ENCODE assay signal across 8 cellular contexts in the genomic region with DNA sequence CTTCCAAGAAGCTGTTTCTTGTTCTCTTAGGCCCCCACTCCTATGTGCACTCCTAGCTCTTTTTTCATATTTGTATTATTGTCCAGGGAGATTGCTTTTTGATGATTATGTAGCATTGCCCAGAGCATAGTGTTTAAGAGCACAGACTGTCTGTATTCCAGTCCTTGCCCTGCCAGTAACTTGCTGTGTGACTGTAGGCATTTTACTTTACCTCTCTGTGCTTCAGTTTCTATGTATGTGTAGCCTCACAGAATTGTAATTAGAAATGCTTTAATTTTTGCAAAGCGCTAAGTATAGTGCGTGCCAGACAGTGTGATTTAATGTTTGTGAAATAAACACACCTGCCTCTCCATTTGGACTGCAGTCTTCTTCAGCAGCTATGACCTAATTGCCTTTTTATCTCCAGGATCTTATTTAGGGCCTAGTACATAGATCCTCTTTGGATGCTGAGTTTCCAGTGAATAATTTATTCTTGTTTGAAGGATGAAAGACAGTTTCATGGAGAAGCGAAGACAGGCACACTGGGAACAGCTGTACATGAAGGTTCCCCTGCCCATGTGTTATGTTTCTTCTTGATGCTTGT. TPM values are rescaled to one million over a fixed set of nuclear protein-coding genes. Genes with fewer than 3 reads are reported as not detected.
A peak's percentile ranks its signal among the peaks of the same experiment; 100 is the strongest.
DNase-seq lines count a peak whose midpoint lies in the region; ATAC-seq and TF ChIP-seq lines count a peak whose summit lies in the region.

No MANE protein-coding gene starts in this region.

- no peaks in the 10 kb centered on the region for H3K9me3 Mint-ChIP-seq in activated T-cell treated with anti-CD3 and anti-CD28 coated beads, Interleukin-2, amount 50 U/mL, for 4 hours
- H3K9me3 Mint-ChIP-seq in activated CD4-positive, alpha-beta memory T cell treated with anti-CD3 and anti-CD28 coated beads for 36 hours = peaks cover 5% of the 10 kb centered on the region
- H3K9me3 Mint-ChIP-seq in glutamatergic neuron (ENCODE audit: unreplicated experiment) = peaks cover 5% of the 10 kb centered on the region
- no peaks in the 10 kb centered on the region for H3K9me3 Mint-ChIP-seq in stimulated activated memory B cell treated with anti-CD40 and anti-IgM and Interleukin-4, amounts not matched to agents 10 μg/mL and 1 μg/mL and 100 μg/mL, for 72 hours

- peak overlapping the region; percentile 43 for H3K27ac Mint-ChIP-seq in activated CD4-positive, alpha-beta memory T cell treated with anti-CD3 and anti-CD28 coated beads for 36 hours
- peak overlapping the region; percentile 40 for H3K27ac Mint-ChIP-seq in glutamatergic neuron (ENCODE audit: unreplicated experiment)
- H3K27ac Mint-ChIP-seq in stimulated activated memory B cell treated with anti-CD40 and anti-IgM and Interleukin-4, amounts not matched to agents 10 μg/mL and 1 μg/mL and 100 μg/mL, for 72 hours = peak overlapping the region; percentile 92

- CTCF ChIA-PET in activated CD4-positive, alpha-beta memory T cell treated with anti-CD3 and anti-CD28 coated beads for 36 hours (lab: Charles Lee) = interaction anchor here (3.0 kb wide), 1 partner anchor 34 kb away, joined by 10 read pairs; no protein-coding TSS in a partner anchor

- POLR2A ChIA-PET in activated CD4-positive, alpha-beta memory T cell treated with anti-CD3 and anti-CD28 coated beads for 36 hours (lab: Charles Lee) = interaction anchor here (1.7 to 4.7 kb wide), 3 partner anchors 11 to 168 kb away, joined by 4 to 36 read pairs (median 5); a partner anchor contains a TSS

- no peaks in the 10 kb centered on the region for H3K27me3 Mint-ChIP-seq in activated T-cell treated with anti-CD3 and anti-CD28 coated beads, Interleukin-2, amount 50 U/mL, for 4 hours (ENCODE audit: low read depth)
- H3K27me3 Mint-ChIP-seq in activated CD4-positive, alpha-beta memory T cell treated with anti-CD3 and anti-CD28 coated beads for 36 hours = no peaks in the 10 kb centered on the region
- peaks cover 6% of the 10 kb centered on the region for H3K27me3 Mint-ChIP-seq in glutamatergic neuron (ENCODE audit: unreplicated experiment)
- H3K27me3 Mint-ChIP-seq in stimulated activated memory B cell treated with anti-CD40 and anti-IgM and Interleukin-4, amounts not matched to agents 10 μg/mL and 1 μg/mL and 100 μg/mL, for 72 hours = no peaks in the 10 kb centered on the region

- H3K4me1 Mint-ChIP-seq in activated T-cell treated with anti-CD3 and anti-CD28 coated beads, Interleukin-2, amount 50 U/mL, for 4 hours (ENCODE audit: low read depth) = peaks cover 57% of the 10 kb centered on the region
- H3K4me1 Mint-ChIP-seq in activated CD4-positive, alpha-beta memory T cell treated with anti-CD3 and anti-CD28 coated beads for 36 hours (ENCODE audit: low read depth) = peaks cover 49% of the 10 kb centered on the region
- H3K4me1 Mint-ChIP-seq in glutamatergic neuron (ENCODE audit: low read depth, unreplicated experiment) = peaks cover 16% of the 10 kb centered on the region
- H3K4me1 Mint-ChIP-seq in stimulated activated memory B cell treated with anti-CD40 and anti-IgM and Interleukin-4, amounts not matched to agents 10 μg/mL and 1 μg/mL and 100 μg/mL, for 72 hours = peaks cover 53% of the 10 kb centered on the region

- ATAC-seq in activated T-cell treated with anti-CD3 and anti-CD28 coated beads, Interleukin-2, amount 50 U/mL, for 4 hours = no peak
- ATAC-seq in stimulated activated memory B cell treated with anti-CD40 and anti-IgM and Interleukin-4, amounts not matched to agents 10 μg/mL and 1 μg/mL and 100 μg/mL, for 72 hours = no peak
- no peak for ATAC-seq in HG03175 (IDR thresholded peaks at IDR 0.05; ENCODE audit: unreplicated experiment)

- peaks cover 27% of the 10 kb centered on the region for H3K36me3 Mint-ChIP-seq in activated T-cell treated with anti-CD3 and anti-CD28 coated beads, Interleukin-2, amount 50 U/mL, for 4 hours (ENCODE audit: insufficient read depth)
- peaks cover 20% of the 10 kb centered on the region for H3K36me3 Mint-ChIP-seq in activated CD4-positive, alpha-beta memory T cell treated with anti-CD3 and anti-CD28 coated beads for 36 hours
- H3K36me3 Mint-ChIP-seq in glutamatergic neuron (ENCODE audit: unreplicated experiment) = peaks cover 6% of the 10 kb centered on the region
- peaks cover 29% of the 10 kb centered on the region for H3K36me3 Mint-ChIP-seq in stimulated activated memory B cell treated with anti-CD40 and anti-IgM and Interleukin-4, amounts not matched to agents 10 μg/mL and 1 μg/mL and 100 μg/mL, for 72 hours

- no peak for TF ChIP-seq CTCF in glutamatergic neuron (IDR thresholded peaks at IDR 0.05; ENCODE audit: partially characterized antibody, unreplicated experiment)

- intact Hi-C loops in activated CD4-positive, alpha-beta memory T cell treated with anti-CD3 and anti-CD28 coated beads for 36 hours (cut with micrococcal nuclease) = loop anchor here (2.0 kb wide), 1 partner anchor 587 kb away; no protein-coding TSS in a partner anchor

- DNase-seq in activated T-cell treated with anti-CD3 and anti-CD28 coated beads, Interleukin-2, amount 50 U/mL, for 4 hours = no peak
- DNase-seq in activated T-cell treated with anti-CD3 and anti-CD28 coated beads for 4 hours (no peak), glutamatergic neuron (no peak), NCI-H2081 treated with DMSO at 0.1 percent for 48 hours (lab: John Stamatoyannopoulos, UW) (no peak)
- no peak for DNase-seq in activated CD4-positive, alpha-beta memory T cell treated with anti-CD3 and anti-CD28 coated beads for 36 hours
- DNase-seq in NK-92 treated with Interleukin-12 subunit alpha and Interleukin-12 subunit beta, amount 100 ng/mL, for 24 hours (lab: John Stamatoyannopoulos, UW) = no peak

- peak overlapping the region; percentile 95 for H3K4me3 Mint-ChIP-seq in activated T-cell treated with anti-CD3 and anti-CD28 coated beads, Interleukin-2, amount 50 U/mL, for 4 hours
- H3K4me3 Mint-ChIP-seq in activated CD4-positive, alpha-beta memory T cell treated with anti-CD3 and anti-CD28 coated beads for 36 hours = peak overlapping the region; percentile 98
- peak overlapping the region; percentile 97 for H3K4me3 Mint-ChIP-seq in glutamatergic neuron (ENCODE audit: unreplicated experiment)
- H3K4me3 Mint-ChIP-seq in stimulated activated memory B cell treated with anti-CD40 and anti-IgM and Interleukin-4, amounts not matched to agents 10 μg/mL and 1 μg/mL and 100 μg/mL, for 72 hours = peak overlapping the region; percentile 98

RNA-seq across cellular contexts. Expression of a gene that starts 1.4 kb away (rescaled TPM):
- total RNA-seq in activated T-cell treated with anti-CD3 and anti-CD28 coated beads, Interleukin-2, amount 50 U/mL, for 4 hours = 10 to 100 TPM; 75.4 to 80.3 (median 80.2) TPM
- total RNA-seq in activated CD4-positive, alpha-beta memory T cell treated with anti-CD3 and anti-CD28 coated beads for 36 hours = 10 to 100 TPM; 62.4 to 63.6 TPM
- total RNA-seq in glutamatergic neuron (ENCODE audit: unreplicated experiment) = 65.0 TPM

RNA-seq across cellular contexts. Expression of a gene that starts 21.3 kb away (rescaled TPM):
- 100 to 1,000 TPM; 135 to 158 (median 142) TPM for total RNA-seq in activated T-cell treated with anti-CD3 and anti-CD28 coated beads, Interleukin-2, amount 50 U/mL, for 4 hours
- total RNA-seq in activated CD4-positive, alpha-beta memory T cell treated with anti-CD3 and anti-CD28 coated beads for 36 hours = 10 to 100 TPM; 90.8 to 92.8 TPM
- total RNA-seq in glutamatergic neuron (ENCODE audit: unreplicated experiment) = 37.5 TPM

Comparison
In these comparisons a context has a peak if more than half of its experiments do, and no peak if none do; other contexts are left out.
1. H3K27ac Mint-ChIP-seq: peak in every context shown above with its lines; median percentile 92 in stimulated activated memory B cell treated with anti-CD40 and anti-IgM and Interleukin-4, amounts not matched to agents 10 μg/mL and 1 μg/mL and 100 μg/mL, for 72 hours; 43 in activated CD4-positive, alpha-beta memory T cell treated with anti-CD3 and anti-CD28 coated beads for 36 hours; 40 in glutamatergic neuron.